ENCODE assay signal across 5 cellular contexts in the genomic region with DNA sequence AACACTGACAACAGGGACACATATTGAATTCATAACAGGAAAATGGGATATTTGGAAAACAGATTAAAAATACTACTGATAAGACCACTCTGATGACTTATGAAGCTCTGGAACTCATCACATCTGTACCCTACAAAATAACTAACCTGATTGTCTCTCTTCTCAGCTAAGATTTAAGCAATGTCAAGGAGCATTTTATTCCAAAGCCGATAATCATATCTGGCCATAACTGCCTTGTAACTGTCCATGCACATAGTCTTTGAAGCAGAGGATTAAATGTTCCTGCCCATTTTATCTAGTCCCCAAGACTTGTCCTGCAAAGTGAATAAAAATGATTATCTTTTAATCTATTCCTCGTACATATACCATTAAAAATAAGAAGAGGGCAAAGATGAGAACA.
"Had no signal": no experiment of that assay in that cellular context is flagged by ENCODE, and none has a peak within 500 bp of the region (broad histone marks: within the 10 kb centered on the region; RNA-seq: fewer than 3 reads in every experiment).

No MANE protein-coding gene starts in this region.

- H3K36me3 ChIP-seq: HAP-1 had no signal

- H3K4me3 ChIP-seq: GM23338, HAP-1 had no signal

- H3K27ac ChIP-seq: HL-60 had no signal

- H3K9me3 ChIP-seq: HAP-1 had no signal

- DNase-seq: H7, HFFc6 had no signal

- H2AFZ ChIP-seq: GM23338 had no signal

- H3K4me2 ChIP-seq: GM23338 had no signal
